24 cellular contexts compared by ENCODE assay signal in the genomic region with DNA sequence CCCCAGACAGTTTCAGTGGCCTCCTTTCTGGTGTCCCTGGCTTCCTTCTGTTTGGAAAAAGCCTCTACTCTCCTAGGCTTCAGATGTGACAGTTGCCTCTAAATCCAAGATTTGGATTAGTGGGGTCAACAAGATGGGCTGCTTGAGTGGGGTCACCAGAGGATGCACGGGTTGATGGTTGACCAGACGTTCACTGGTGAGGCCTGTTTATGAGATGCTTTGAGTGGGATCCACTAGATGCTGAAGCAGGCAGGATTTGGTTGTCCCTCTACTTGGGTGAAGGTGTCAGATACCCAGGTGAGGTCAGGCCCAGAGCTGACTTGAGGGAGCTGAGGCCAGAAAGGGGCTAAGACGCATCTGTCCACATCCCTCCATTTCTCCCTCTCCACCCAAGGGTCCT.
"Had no signal": no experiment of that assay in that cellular context is flagged by ENCODE, and none has a peak within 500 bp of the region (broad histone marks: within the 10 kb centered on the region; RNA-seq: fewer than 3 reads in every experiment).

No MANE protein-coding gene starts in this region.

- H3K27ac ChIP-seq: left lung, lower lobe of right lung, neutrophil, ovary, spleen, stomach, testis, thyroid gland, transverse colon, upper lobe of left lung had no signal

- H3K9me3 ChIP-seq: left lung, lower lobe of right lung, neutrophil, ovary, spleen, stomach, testis, thyroid gland, transverse colon, upper lobe of left lung had no signal

- H3K4me1 ChIP-seq: left lung, lower lobe of right lung, spleen, stomach, testis, thyroid gland, transverse colon, upper lobe of left lung had no signal

- H3K4me3 ChIP-seq: left lung, lower lobe of right lung, ovary, spleen, stomach, testis, thyroid gland, transverse colon, upper lobe of left lung had no signal

- DNase-seq: hippocampal formation; kidney; left colon; left lung; lower lobe of right lung; mammary epithelial cell; mesenchymal stem cell; naive thymus-derived CD8-positive, alpha-beta T cell; occipital lobe; ovary; right cardiac atrium; small intestine; spleen; stimulated activated CD4-positive, alpha-beta T cell treated with anti-CD3 and anti-CD28 coated beads, Interleukin-4, amount 100 ng/mL, for 4 hours; stimulated activated naive B cell treated with anti-CD40 and anti-IgM and Interleukin-4, amounts not matched to agents 10 μg/mL and 1 μg/mL and 100 μg/mL, for 72 hours; stimulated activated naive CD8-positive, alpha-beta T cell treated with anti-CD3 and anti-CD28 coated beads, Interleukin-15, Interleukin-2, amounts not matched to agents 100 U/mL and 50 U/mL, for 24 hours; stomach; testis; thyroid gland; transverse colon; upper lobe of left lung had no signal

- H3K36me3 ChIP-seq: left lung, lower lobe of right lung, neutrophil, ovary, spleen, stomach, thyroid gland, transverse colon, upper lobe of left lung had no signal

- FAIRE-seq: islet of Langerhans, kidney, small intestine had no signal

- ATAC-seq: left colon; left lung; lower lobe of right lung; naive thymus-derived CD8-positive, alpha-beta T cell; right cardiac atrium; sciatic nerve; stimulated activated naive B cell treated with anti-CD40 and anti-IgM and Interleukin-4, amounts not matched to agents 10 μg/mL and 1 μg/mL and 100 μg/mL, for 72 hours; stimulated activated naive CD8-positive, alpha-beta T cell treated with anti-CD3 and anti-CD28 coated beads, Interleukin-15, Interleukin-2, amounts not matched to agents 100 U/mL and 50 U/mL, for 24 hours had no signal

- H3K27me3 ChIP-seq: ovary, testis, thyroid gland had no signal
